In the genomic region with DNA sequence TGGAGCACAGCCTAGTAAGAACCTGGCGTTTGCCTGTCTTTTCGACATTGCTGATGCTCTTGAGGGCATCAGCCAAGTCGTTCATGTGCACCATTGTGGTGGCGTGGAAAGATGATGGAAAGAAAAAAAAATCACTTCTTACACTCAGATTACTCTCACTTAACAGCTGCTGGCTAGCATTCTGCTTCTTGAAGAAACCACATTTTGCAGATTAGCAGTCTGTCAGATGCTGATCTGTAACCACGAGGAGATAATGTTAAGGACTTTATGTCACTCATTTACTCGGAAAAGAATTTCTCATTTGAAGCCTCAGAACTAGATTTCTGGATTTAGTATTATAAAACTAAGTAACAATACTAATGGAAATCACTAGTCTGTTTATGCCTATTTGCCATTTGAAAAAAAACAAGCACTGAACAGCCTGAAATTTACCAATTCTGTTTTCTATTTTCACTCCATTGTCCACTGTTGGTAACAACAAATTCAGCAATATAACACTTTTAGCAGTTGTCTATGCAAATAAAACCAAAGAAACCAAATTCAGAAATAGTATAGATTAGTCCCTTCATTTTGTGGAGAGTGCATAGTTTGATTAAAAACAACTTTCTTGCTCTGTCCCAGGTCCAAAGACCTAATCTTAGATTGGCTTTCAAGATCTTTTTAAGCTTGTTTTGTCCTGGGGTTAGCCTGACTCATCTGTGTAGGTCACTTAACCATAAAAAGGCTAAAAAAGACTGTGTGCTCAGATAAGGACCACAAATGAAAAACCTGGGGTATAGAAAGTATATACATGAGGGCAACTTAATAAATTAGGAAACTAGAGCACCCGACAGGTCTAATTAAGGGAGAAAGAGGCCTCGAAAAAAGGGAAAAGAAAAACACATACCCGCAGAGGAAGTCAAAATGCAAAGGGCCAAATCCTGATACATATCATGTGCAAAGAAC, we compare ENCODE assay signal across 8 cellular contexts.
A peak's percentile ranks its signal among the peaks of the same experiment; 100 is the strongest.
DNase-seq lines count a peak whose midpoint lies in the region; ATAC-seq and TF ChIP-seq lines count a peak whose summit lies in the region.

No MANE protein-coding gene starts in this region.

- H3K4me1 Mint-ChIP-seq in natural killer cell treated with Interleukin-12 subunit alpha and Interleukin-12 subunit beta and Interleukin-15 and Interleukin-18, amount 100 ng/mL, for 72 hours (ENCODE audit: low read depth in 2 of 2), result peaks cover 14 to 26% of the 10 kb centered on the region in 2 donors
- H3K4me1 Mint-ChIP-seq in CD8-positive, alpha-beta T cell (ENCODE audit: low read depth), result peaks cover 20% of the 10 kb centered on the region

- intact Hi-C loops in CD8-positive, alpha-beta T cell (cut with DNase I, micrococcal nuclease), result no loop called here

- DNase-seq in NCI-H524 treated with DMSO at 0.1 percent for 48 hours (lab: John Stamatoyannopoulos, UW), result peak; percentile 11
- no peak for DNase-seq in natural killer cell treated with Interleukin-12 subunit alpha and Interleukin-12 subunit beta and Interleukin-15 and Interleukin-18, amount 100 ng/mL, for 72 hours (ENCODE audit: low spot score)
- DNase-seq in SIG-M5 (lab: John Stamatoyannopoulos, UW), result no peak
- no peak for DNase-seq in stimulated activated CD8-positive, alpha-beta memory T cell treated with anti-CD3 and anti-CD28 coated beads, Interleukin-4, amount 100 ng/mL, for 48 hours
- no peak for DNase-seq in CD8-positive, alpha-beta T cell
- no peak for DNase-seq in CD1c-positive myeloid dendritic cell (ENCODE audit: extremely low spot score)

- no peak overlapping the region for H3K4me3 ChIP-seq in CD8-positive, alpha-beta T cell (ENCODE audit: low read depth, low read length)

- H3K36me3 Mint-ChIP-seq in natural killer cell treated with Interleukin-12 subunit alpha and Interleukin-12 subunit beta and Interleukin-15 and Interleukin-18, amount 100 ng/mL, for 72 hours, result no peaks in the 10 kb centered on the region
- H3K36me3 Mint-ChIP-seq in CD8-positive, alpha-beta T cell, result peaks cover 23% of the 10 kb centered on the region

- no peak for TF ChIP-seq CTCF in CD8-positive, alpha-beta T cell (IDR thresholded peaks at IDR 0.05)

- no peaks in the 10 kb centered on the region for H3K9me3 ChIP-seq in CD8-positive, alpha-beta T cell (ENCODE audit: low read length)

- H3K4me1 ChIP-seq in CD8-positive, alpha-beta T cell (ENCODE audit: insufficient read depth, low read length), result no peaks in the 10 kb centered on the region

- no peaks in the 10 kb centered on the region for H3K9me3 Mint-ChIP-seq in natural killer cell treated with Interleukin-12 subunit alpha and Interleukin-12 subunit beta and Interleukin-15 and Interleukin-18, amount 100 ng/mL, for 72 hours
- no peaks in the 10 kb centered on the region for H3K9me3 Mint-ChIP-seq in CD8-positive, alpha-beta T cell

- CTCF ChIA-PET in CD8-positive, alpha-beta T cell (lab: Charles Lee), result no interaction called here

- ATAC-seq in GM18520 (IDR thresholded peaks at IDR 0.05; ENCODE audit: unreplicated experiment) (peak; percentile 78), HG02571 (IDR thresholded peaks at IDR 0.05; ENCODE audit: unreplicated experiment) (peak; percentile 81)
- peak in 1 of 2 donors; percentile 68 for ATAC-seq in natural killer cell treated with Interleukin-12 subunit alpha and Interleukin-12 subunit beta and Interleukin-15 and Interleukin-18, amount 100 ng/mL, for 72 hours
- no peak for ATAC-seq in CD8-positive, alpha-beta T cell

- H3K36me3 ChIP-seq in CD8-positive, alpha-beta T cell (ENCODE audit: insufficient read depth, low read length), result no peaks in the 10 kb centered on the region

- peak overlapping the region; percentile 30 for H3K4me3 Mint-ChIP-seq in natural killer cell treated with Interleukin-12 subunit alpha and Interleukin-12 subunit beta and Interleukin-15 and Interleukin-18, amount 100 ng/mL, for 72 hours
- H3K4me3 Mint-ChIP-seq in CD8-positive, alpha-beta T cell, result no peak overlapping the region

- peak overlapping the region in 1 of 2 donors; percentile 24 for H3K27ac Mint-ChIP-seq in natural killer cell treated with Interleukin-12 subunit alpha and Interleukin-12 subunit beta and Interleukin-15 and Interleukin-18, amount 100 ng/mL, for 72 hours
- H3K27ac Mint-ChIP-seq in CD8-positive, alpha-beta T cell, result no peak overlapping the region

- no peak overlapping the region for H3K27ac ChIP-seq in CD8-positive, alpha-beta T cell (ENCODE audit: low read depth, low read length)

- no peaks in the 10 kb centered on the region for H3K27me3 Mint-ChIP-seq in natural killer cell treated with Interleukin-12 subunit alpha and Interleukin-12 subunit beta and Interleukin-15 and Interleukin-18, amount 100 ng/mL, for 72 hours
- H3K27me3 Mint-ChIP-seq in CD8-positive, alpha-beta T cell (ENCODE audit: low read depth), result no peaks in the 10 kb centered on the region

- H3K27me3 ChIP-seq in CD8-positive, alpha-beta T cell (ENCODE audit: insufficient read depth, low read length), result no peaks in the 10 kb centered on the region

- POLR2A ChIA-PET in CD8-positive, alpha-beta T cell (lab: Charles Lee), result interaction anchor here (1.0 kb wide), 1 partner anchor 67 kb away, joined by 3 read pairs; the partner anchor contains the start of gene NT5C2
